In genomic region chr6:169162249-169162967, GRCh38 we compare ENCODE assay signal across 18 cellular contexts.
DNase-seq lines count a peak whose midpoint lies in the region; ATAC-seq and TF ChIP-seq lines count a peak whose summit lies in the region.
"Had no signal": no experiment of that assay in that cellular context is flagged by ENCODE, and none has a peak within 500 bp of the region (broad histone marks: within the 10 kb centered on the region; RNA-seq: fewer than 3 reads in every experiment).

No MANE protein-coding gene starts in this region.

- intact Hi-C loops in IMR-90 (cut with micrococcal nuclease) = no loop called here

- H3K9me1 ChIP-seq in IMR-90 (ENCODE audit: insufficient read depth, low read length) = peaks cover 18% of the 10 kb centered on the region

- no peak for ATAC-seq in IMR-90 (ENCODE audit: low read depth)
- peak; percentile 5 for ATAC-seq in esophagus mucosa
- no peak for ATAC-seq in HG02763 (IDR thresholded peaks at IDR 0.05; ENCODE audit: unreplicated experiment)
- ATAC-seq in GM18505 (IDR thresholded peaks at IDR 0.05; ENCODE audit: unreplicated experiment) = no peak
- ATAC-seq: left lobe of liver had no signal

- H3K27ac Mint-ChIP-seq in neural progenitor cell = peak overlapping the region; percentile 40
- H3K27ac Mint-ChIP-seq: activated naive CD4-positive, alpha-beta T cell treated with anti-CD3 and anti-CD28 coated beads, Interleukin-2, amount 50 U/mL, for 24 hours; nephron progenitor cell had no signal

- H4K91ac ChIP-seq in IMR-90 (ENCODE audit: insufficient read depth, low read depth, low read length) = peak overlapping the region; percentile 99

- H3K79me2 ChIP-seq in ACC112 (ENCODE audit: control insufficient read depth, insufficient read depth, low read length, unreplicated experiment) (peaks cover 2% of the 10 kb centered on the region), neural progenitor cell (ENCODE audit: low read depth) (no peaks in the 10 kb centered on the region)

- H3K27me3 ChIP-seq in ACC112 (ENCODE audit: insufficient read depth, low read length) = no peaks in the 10 kb centered on the region
- no peaks in the 10 kb centered on the region for H3K27me3 ChIP-seq in IMR-90 (ENCODE audit: control insufficient read depth, insufficient read depth, low read length)
- no peaks in the 10 kb centered on the region for H3K27me3 ChIP-seq in neural progenitor cell
- H3K27me3 ChIP-seq: right lobe of liver had no signal

- peaks cover 4% of the 10 kb centered on the region for H3K27me3 Mint-ChIP-seq in neural progenitor cell (ENCODE audit: insufficient read depth, low read depth)
- H3K27me3 Mint-ChIP-seq: activated naive CD4-positive, alpha-beta T cell treated with anti-CD3 and anti-CD28 coated beads, Interleukin-2, amount 50 U/mL, for 24 hours had no signal

- TF ChIP-seq POLR2A in IMR-90 (IDR thresholded peaks at IDR 0.05; ENCODE audit: low read depth, low read length) = no peak; the same call in 1 of the 2 replicates
- no peak for TF ChIP-seq POLR2A in GM18505 (IDR thresholded peaks at IDR 0.05; ENCODE audit: borderline replicate concordance, extremely low read depth, insufficient read depth, insufficient read length)

- peak overlapping the region; percentile 91 for H4K5ac ChIP-seq in IMR-90 (ENCODE audit: low read depth, low read length)

- peak overlapping the region; percentile 98 for H2BK120ac ChIP-seq in IMR-90 (ENCODE audit: low read depth, low read length)

- H3K9ac ChIP-seq in IMR-90 (ENCODE audit: low read depth, low read length) (peak overlapping the region; percentile 13; the same call in 1 of the 2 replicates), neural progenitor cell (no peak overlapping the region)

- WGBS in IMR-90 (ENCODE audit: extremely low coverage in 2 of 2, insufficient read length in 1 of 2), 2 experiments = 91% methylated on average over 16 of the region's 31 CpGs; no CpG with 5 or more reads in 1 of the 2 experiments

- no peak overlapping the region for H2AFZ ChIP-seq in ACC112 (ENCODE audit: low read length, unreplicated experiment)
- peak overlapping the region; percentile 93 for H2AFZ ChIP-seq in IMR-90 (replicated peaks; ENCODE audit: low read length, poor library complexity)
- H2AFZ ChIP-seq in neural progenitor cell (replicated peaks) = no peak overlapping the region

- H3K79me1 ChIP-seq in IMR-90 (ENCODE audit: low read depth in 1 of 2, low read length in 2 of 2) = peaks cover 10 to 39% of the 10 kb centered on the region in 2 experiments

- H4K20me1 ChIP-seq in IMR-90 (ENCODE audit: insufficient read depth, low read length) (no peaks in the 10 kb centered on the region), neural progenitor cell (ENCODE audit: low read depth) (no peaks in the 10 kb centered on the region)

- peak overlapping the region; percentile 18; the same call in 1 of the 2 replicates for H3K4me3 ChIP-seq in ACC112 (ENCODE audit: low read depth, low read length)
- H3K4me3 ChIP-seq in IMR-90 (ENCODE audit: insufficient read depth, low read depth, low read length) = no peak overlapping the region
- H3K4me3 ChIP-seq in neural progenitor cell = no peak overlapping the region
- H3K4me3 ChIP-seq: right lobe of liver had no signal

- peaks cover 13% of the 10 kb centered on the region for H3K4me1 Mint-ChIP-seq in neural progenitor cell
- H3K4me1 Mint-ChIP-seq: activated naive CD4-positive, alpha-beta T cell treated with anti-CD3 and anti-CD28 coated beads, Interleukin-2, amount 50 U/mL, for 24 hours; central memory CD8-positive, alpha-beta T cell; nephron progenitor cell had no signal

- H3K4me1 ChIP-seq in ACC112 (ENCODE audit: control insufficient read depth, insufficient read depth, low read length, unreplicated experiment) (peaks cover 27% of the 10 kb centered on the region), IMR-90 (ENCODE audit: control insufficient read depth, insufficient read depth, low read length) (peaks cover 49% of the 10 kb centered on the region), neural progenitor cell (no peaks in the 10 kb centered on the region)
- H3K4me1 ChIP-seq: right lobe of liver had no signal

- BruUV-seq in IMR-90 (replicated peaks; lab: Mats Ljungman, UMichigan) = no TSS peak

- H3K4me2 ChIP-seq in IMR-90 (ENCODE audit: low read depth, low read length) (peak overlapping the region; percentile 6; the same call in 1 of the 2 replicates), neural progenitor cell (no peak overlapping the region)

- H2BK20ac ChIP-seq in IMR-90 (ENCODE audit: low read depth, low read length) = peak overlapping the region; percentile 98

- no peak for TF ChIP-seq CTCF in IMR-90 (conservative IDR thresholded peaks at IDR 0.05; ENCODE audit: low read depth, low read length)
- no peak for TF ChIP-seq CTCF in neural progenitor cell (IDR thresholded peaks at IDR 0.05)

- H3K36me3 Mint-ChIP-seq in neural progenitor cell = no peaks in the 10 kb centered on the region
- H3K36me3 Mint-ChIP-seq: activated naive CD4-positive, alpha-beta T cell treated with anti-CD3 and anti-CD28 coated beads, Interleukin-2, amount 50 U/mL, for 24 hours had no signal

- no peaks in the 10 kb centered on the region for H3F3A ChIP-seq in neural progenitor cell (ENCODE audit: low read depth)

- peak overlapping the region; percentile 89 for H3K18ac ChIP-seq in IMR-90 (ENCODE audit: low read depth, low read length)

- peak overlapping the region; percentile 89 for H3K23ac ChIP-seq in IMR-90 (ENCODE audit: low read depth, low read length)

- CTCF ChIA-PET in IMR-90 (lab: Yijun Ruan, JAX) = no interaction called here

- peak overlapping the region; percentile 99 for H3K4ac ChIP-seq in IMR-90 (ENCODE audit: low read depth, low read length)

- peak overlapping the region; percentile 97 for H3K14ac ChIP-seq in IMR-90 (replicated peaks; ENCODE audit: low read depth, low read length)

- peak overlapping the region; percentile 52 for H3K4me3 Mint-ChIP-seq in neural progenitor cell
- H3K4me3 Mint-ChIP-seq: activated naive CD4-positive, alpha-beta T cell treated with anti-CD3 and anti-CD28 coated beads, Interleukin-2, amount 50 U/mL, for 24 hours; central memory CD8-positive, alpha-beta T cell; nephron progenitor cell had no signal

- in situ Hi-C loops in IMR-90 (cut with MboI; ENCODE audit: low sequenced_read_pairs) = no loop called here

- H2AK5ac ChIP-seq in IMR-90 (ENCODE audit: low read depth, low read length) = peak overlapping the region; percentile 98

- TF ChIP-seq RAD21 in IMR-90 (IDR thresholded peaks at IDR 0.05; ENCODE audit: low read length) = no peak

- H2BK15ac ChIP-seq in IMR-90 (ENCODE audit: low read depth, low read length) = peak overlapping the region; percentile 93; the same call in 2 of the 3 replicates

- H3K56ac ChIP-seq in IMR-90 (ENCODE audit: extremely low read depth, insufficient read depth, low read length) = no peak overlapping the region

- POLR2A ChIA-PET in IMR-90 (lab: Charles Lee; ENCODE audit: unreplicated experiment) = no interaction called here

- no peak for DNase-seq in IMR-90
- DNase-seq in neural progenitor cell (ENCODE audit: low spot score) = no peak
- no peak for DNase-seq in NCI-H1417 (lab: John Stamatoyannopoulos, UW)
- DNase-seq in NCI-H146 treated with DMSO at 0.1 percent for 48 hours (lab: John Stamatoyannopoulos, UW; ENCODE audit: unreplicated experiment) = no peak
- DNase-seq: AML-193, DMS153, NCI-H2029, NCI-H69, nephron progenitor cell, right lobe of liver had no signal

- peaks cover 3% of the 10 kb centered on the region for H3K9me3 Mint-ChIP-seq in neural progenitor cell
- H3K9me3 Mint-ChIP-seq: activated naive CD4-positive, alpha-beta T cell treated with anti-CD3 and anti-CD28 coated beads, Interleukin-2, amount 50 U/mL, for 24 hours; central memory CD8-positive, alpha-beta T cell had no signal

- H3K27ac ChIP-seq in ACC112 (ENCODE audit: low read depth, low read length) (peak overlapping the region; percentile 84), IMR-90 (ENCODE audit: insufficient read depth, low read length) (peak overlapping the region; percentile 84), neural progenitor cell (no peak overlapping the region)
- H3K27ac ChIP-seq: HL-60, right lobe of liver had no signal

- H2BK5ac ChIP-seq in IMR-90 (ENCODE audit: low read depth, low read length, poor library complexity, severe bottlenecking) = peak overlapping the region; percentile 97

- no peaks in the 10 kb centered on the region for H3K9me3 ChIP-seq in IMR-90 (ENCODE audit: control insufficient read depth, insufficient read depth, low read length)
- H3K9me3 ChIP-seq in neural progenitor cell (ENCODE audit: low read depth) = no peaks in the 10 kb centered on the region
- H3K9me3 ChIP-seq: right lobe of liver had no signal

- H2AK9ac ChIP-seq in IMR-90 (replicated peaks; ENCODE audit: low read depth, low read length, poor library complexity) = peak overlapping the region; percentile 98

- dilution Hi-C loops in IMR-90 (cut with HindIII; ENCODE audit: low sequenced_read_pairs, unreplicated experiment) = no loop called here

- peak overlapping the region; percentile 77 to 95 for H4K8ac ChIP-seq in IMR-90 (ENCODE audit: low read depth in 2 of 2, low read length in 2 of 2)

- no peaks in the 10 kb centered on the region for H3K36me3 ChIP-seq in ACC112 (ENCODE audit: insufficient read depth, low read length)
- H3K36me3 ChIP-seq in IMR-90 (ENCODE audit: control insufficient read depth, insufficient read depth, low read length) = no peaks in the 10 kb centered on the region
- no peaks in the 10 kb centered on the region for H3K36me3 ChIP-seq in neural progenitor cell
- H3K36me3 ChIP-seq: right lobe of liver had no signal

TF ChIP-seq in IMR-90, 13 proteins besides CTCF, POLR2A, EP300 and RAD21 (continues in another document):
- TF ChIP-seq MXI1 (IDR thresholded peaks at IDR 0.05; ENCODE audit: borderline replicate concordance, low read depth, low read length) (no peak), BHLHE40 (IDR thresholded peaks at IDR 0.05; ENCODE audit: low read depth, low read length) (no peak), CEBPB (IDR thresholded peaks at IDR 0.05; ENCODE audit: low read depth, low read length) (no peak), MAFK (IDR thresholded peaks at IDR 0.05; ENCODE audit: low read depth, low read length) (no peak), FOS (IDR thresholded peaks at IDR 0.05; ENCODE audit: low read depth, low read length) (no peak), RFX5 (IDR thresholded peaks at IDR 0.05; ENCODE audit: low read depth, low read length) (no peak), NFE2L2 (IDR thresholded peaks at IDR 0.05; ENCODE audit: low read depth, low read length) (no peak), RCOR1 (IDR thresholded peaks at IDR 0.05; ENCODE audit: insufficient replicate concordance, low read length) (no peak), MAZ (IDR thresholded peaks at IDR 0.05; ENCODE audit: borderline replicate concordance, low read depth, low read length) (no peak), CHD1 (IDR thresholded peaks at IDR 0.05; ENCODE audit: low read depth, low read length) (no peak)
